Comparison of ENCODE assay signal across 8 cellular contexts in genomic region chr4:7939377-7940108, GRCh38. TPM values are rescaled to one million over a fixed set of nuclear protein-coding genes. Genes with fewer than 3 reads are reported as not detected.
DNase-seq lines count a peak whose midpoint lies in the region; ATAC-seq and TF ChIP-seq lines count a peak whose summit lies in the region.

AFAP1 (minus strand) TSS chr4:7939861; CDS start chr4:7872078, 67,783 bp downstream.

- TF ChIP-seq CTCF in neutrophil (IDR thresholded peaks at IDR 0.05) = no peak

- peak; percentile 85 to 91 (median 86) for DNase-seq in CD8-positive, alpha-beta memory T cell
- peak; percentile 85 for DNase-seq in globus pallidus (ENCODE audit: low spot score)

- H3K27ac ChIP-seq in CD8-positive, alpha-beta memory T cell (ENCODE audit: low read depth, low read length) = peak within 1 kb of the TSS; percentile 31
- H3K27ac ChIP-seq in neutrophil (peak within 1 kb of the TSS; percentile 77), stomach smooth muscle (ENCODE audit: low read length) (peak within 1 kb of the TSS; percentile 83)

- H3K4me3 ChIP-seq in CD8-positive, alpha-beta memory T cell (ENCODE audit: low read length) = peak within 1 kb of the TSS; percentile 61
- H3K4me3 ChIP-seq in neutrophil (ENCODE audit: low read depth in 1 of 2, low read length in 1 of 2) (peak within 1 kb of the TSS in 1 of 2 experiments; percentile 68), stomach smooth muscle (ENCODE audit: low read length in 2 of 2) (peak within 1 kb of the TSS; percentile 83 to 84)

- H3K9me3 ChIP-seq in CD8-positive, alpha-beta memory T cell (ENCODE audit: low read length) = no peaks in the 10 kb centered on the region
- no peaks in the 10 kb centered on the region for H3K9me3 ChIP-seq in neutrophil
- no peaks in the 10 kb centered on the region for H3K9me3 ChIP-seq in stomach smooth muscle (ENCODE audit: control insufficient read depth in 2 of 2, low read length in 2 of 2)

- CTCF ChIA-PET in CD8-positive, alpha-beta memory T cell (lab: Charles Lee) = interaction anchor here (0.6 to 2.3 kb wide), 10 partner anchors 8 to 136 kb away, joined by 3 to 14 read pairs (median 4); no protein-coding TSS in a partner anchor

- H3K9me3 Mint-ChIP-seq in CD8-positive, alpha-beta memory T cell = no peaks in the 10 kb centered on the region
- H3K9me3 Mint-ChIP-seq in IgD-negative memory B cell = peaks cover 0 to 5% (median 0%) of the 10 kb centered on the region in 3 donors
- no peaks in the 10 kb centered on the region for H3K9me3 Mint-ChIP-seq in activated naive CD4-positive, alpha-beta T cell treated with anti-CD3 and anti-CD28 coated beads, Interleukin-2, amount 50 U/mL, for 24 hours

- peaks cover 0 to 3% (median 0%) of the 10 kb centered on the region in 3 donors for H3K36me3 Mint-ChIP-seq in CD8-positive, alpha-beta memory T cell
- H3K36me3 Mint-ChIP-seq in IgD-negative memory B cell = no peaks in the 10 kb centered on the region
- no peaks in the 10 kb centered on the region for H3K36me3 Mint-ChIP-seq in activated naive CD4-positive, alpha-beta T cell treated with anti-CD3 and anti-CD28 coated beads, Interleukin-2, amount 50 U/mL, for 24 hours

- H3K9ac ChIP-seq in stomach smooth muscle (ENCODE audit: low read length in 2 of 2) = peak within 1 kb of the TSS; percentile 76 to 82

- peaks cover 4 to 9% of the 10 kb centered on the region in 2 donors for H3K27me3 Mint-ChIP-seq in CD8-positive, alpha-beta memory T cell
- peaks cover 34% of the 10 kb centered on the region for H3K27me3 Mint-ChIP-seq in IgD-negative memory B cell
- no peaks in the 10 kb centered on the region for H3K27me3 Mint-ChIP-seq in activated naive CD4-positive, alpha-beta T cell treated with anti-CD3 and anti-CD28 coated beads, Interleukin-2, amount 50 U/mL, for 24 hours

- no peaks in the 10 kb centered on the region for H3K36me3 ChIP-seq in CD8-positive, alpha-beta memory T cell (ENCODE audit: insufficient read depth, low read length)
- no peaks in the 10 kb centered on the region for H3K36me3 ChIP-seq in neutrophil
- no peaks in the 10 kb centered on the region for H3K36me3 ChIP-seq in stomach smooth muscle (ENCODE audit: control insufficient read depth in 2 of 2, insufficient read depth in 2 of 2, low read length in 2 of 2)

- H3K27ac Mint-ChIP-seq in CD8-positive, alpha-beta memory T cell = peak within 1 kb of the TSS in 3 of 8 donors; percentile 20 to 81 (median 50)
- peak within 1 kb of the TSS in 1 of 3 donors; percentile 40 for H3K27ac Mint-ChIP-seq in IgD-negative memory B cell
- H3K27ac Mint-ChIP-seq in activated naive CD4-positive, alpha-beta T cell treated with anti-CD3 and anti-CD28 coated beads, Interleukin-2, amount 50 U/mL, for 24 hours = no peak within 1 kb of the TSS

- H3K27me3 ChIP-seq in CD8-positive, alpha-beta memory T cell (ENCODE audit: insufficient read depth, low read length, poor library complexity, severe bottlenecking) = no peaks in the 10 kb centered on the region
- H3K27me3 ChIP-seq in neutrophil = peaks cover 59% of the 10 kb centered on the region
- no peaks in the 10 kb centered on the region for H3K27me3 ChIP-seq in stomach smooth muscle (ENCODE audit: control insufficient read depth in 1 of 2, insufficient read depth in 2 of 2, low read length in 2 of 2)

- POLR2A ChIA-PET in CD8-positive, alpha-beta memory T cell (lab: Charles Lee) = interaction anchor here (0.6 to 1.4 kb wide), 6 partner anchors 26 to 872 kb away, joined by 3 to 7 read pairs (median 4); partner anchors contain the start of gene GRPEL1

- H3K4me1 ChIP-seq in CD8-positive, alpha-beta memory T cell (ENCODE audit: insufficient read depth, low read length) = peaks cover 20% of the 10 kb centered on the region
- H3K4me1 ChIP-seq in neutrophil (ENCODE audit: control insufficient read depth in 1 of 2, insufficient read depth in 1 of 2, low read depth in 1 of 2, low read length in 1 of 2) = peaks cover 0 to 36% of the 10 kb centered on the region in 2 experiments
- peaks cover 14% of the 10 kb centered on the region for H3K4me1 ChIP-seq in stomach smooth muscle (ENCODE audit: control insufficient read depth, insufficient read depth, low read length)

- peaks cover 18 to 32% (median 24%) of the 10 kb centered on the region in 3 donors for H3K4me1 Mint-ChIP-seq in CD8-positive, alpha-beta memory T cell
- peaks cover 0 to 2% (median 0%) of the 10 kb centered on the region in 3 donors for H3K4me1 Mint-ChIP-seq in IgD-negative memory B cell
- H3K4me1 Mint-ChIP-seq in activated naive CD4-positive, alpha-beta T cell treated with anti-CD3 and anti-CD28 coated beads, Interleukin-2, amount 50 U/mL, for 24 hours = peaks cover 22% of the 10 kb centered on the region

- peak; percentile 84 for ATAC-seq in GM21447 (IDR thresholded peaks at IDR 0.05; ENCODE audit: unreplicated experiment)
- ATAC-seq in SK-N-SH treated with all-trans-retinoic acid at 6 μM for 48 hours = peak; percentile 78

- peak within 1 kb of the TSS; percentile 58 to 95 (median 75) for H3K4me3 Mint-ChIP-seq in CD8-positive, alpha-beta memory T cell
- H3K4me3 Mint-ChIP-seq in IgD-negative memory B cell = peak within 1 kb of the TSS in 3 of 4 donors; percentile 50 to 79 (median 74)
- H3K4me3 Mint-ChIP-seq in activated naive CD4-positive, alpha-beta T cell treated with anti-CD3 and anti-CD28 coated beads, Interleukin-2, amount 50 U/mL, for 24 hours = peak within 1 kb of the TSS; percentile 79

TF ChIP-seq in SK-N-SH treated with all-trans-retinoic acid at 6 μM for 48 hours, 23 proteins besides CTCF, POLR2A, EP300 and RAD21:
- TF ChIP-seq ZNF70 (CRISPR knock-in tag; IDR thresholded peaks at IDR 0.05) = 0 out of 2 replicates have a peak, but pooled peaks have one; percentile 5
- no peak for TF ChIP-seq TOX (CRISPR knock-in tag; IDR thresholded peaks at IDR 0.05; ENCODE audit: borderline replicate concordance)

RNA-seq across cellular contexts. Expression of gene AFAP1, which starts in this region (rescaled TPM):
- 10 to 100 TPM; 18.4 to 19.9 TPM for total RNA-seq in CD8-positive, alpha-beta memory T cell
- polyA plus RNA-seq in CD8-positive, alpha-beta memory T cell = 2.3 TPM
- 0.20 TPM for polyA plus RNA-seq in IgD-negative memory B cell

Comparison
In these comparisons a context has a peak if more than half of its experiments do, and no peak if none do; other contexts are left out.
1. H3K27ac ChIP-seq: peak in every context shown above with its lines; median percentile 83 in stomach smooth muscle; 77 in neutrophil; 31 in CD8-positive, alpha-beta memory T cell.